Comparison of ENCODE assay signal across 1 cellular context in the genomic region with DNA sequence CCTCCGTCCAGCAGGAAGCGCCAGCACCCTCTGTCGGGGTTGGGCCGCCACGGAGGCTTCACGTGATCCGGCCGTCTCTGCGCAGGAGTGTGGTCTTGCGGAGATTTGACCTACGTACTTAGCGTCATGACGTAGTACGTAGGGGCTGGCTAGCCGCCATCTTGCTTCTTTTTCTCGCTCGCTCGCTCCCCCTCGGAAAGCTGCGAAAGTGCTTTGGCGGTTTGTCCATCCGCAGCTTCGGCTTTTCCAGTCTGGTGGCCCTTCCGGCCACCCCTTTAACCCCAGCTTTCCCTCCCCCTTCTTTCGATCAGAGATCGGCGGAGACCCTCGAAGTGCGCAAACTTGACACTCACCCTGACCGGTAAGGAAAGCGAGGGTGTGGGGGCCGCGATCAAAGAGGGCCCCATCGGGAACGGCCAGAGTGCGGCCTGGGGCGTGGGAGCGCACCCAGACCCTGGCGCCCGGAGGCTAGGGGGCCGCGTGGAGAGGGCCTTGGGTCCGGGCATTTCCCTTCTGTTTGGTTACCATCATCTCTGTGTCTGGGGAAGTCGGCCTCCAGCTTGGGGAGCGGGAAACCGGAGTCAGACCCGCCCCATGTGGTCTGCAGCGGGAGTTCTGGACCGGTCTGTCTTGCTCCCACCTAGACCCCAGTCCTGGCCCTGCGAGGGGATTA.
TF ChIP-seq lines count a peak whose summit lies in the region.

A gene (plus strand): TSS at position 156 of the 673 bp plus-strand sequence. CDS start 26,559 bp downstream, outside the sequence.

TF ChIP-seq in WTC11, 78 proteins besides CTCF, POLR2A, EP300 and RAD21 (continued from another document):
- TF ChIP-seq, protein P1, sequence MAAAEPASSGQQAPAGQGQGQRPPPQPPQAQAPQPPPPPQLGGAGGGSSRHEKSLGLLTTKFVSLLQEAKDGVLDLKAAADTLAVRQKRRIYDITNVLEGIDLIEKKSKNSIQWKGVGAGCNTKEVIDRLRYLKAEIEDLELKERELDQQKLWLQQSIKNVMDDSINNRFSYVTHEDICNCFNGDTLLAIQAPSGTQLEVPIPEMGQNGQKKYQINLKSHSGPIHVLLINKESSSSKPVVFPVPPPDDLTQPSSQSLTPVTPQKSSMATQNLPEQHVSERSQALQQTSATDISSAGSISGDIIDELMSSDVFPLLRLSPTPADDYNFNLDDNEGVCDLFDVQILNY (CRISPR knock-in tag; IDR thresholded peaks at IDR 0.05): peak; percentile 38; the same call in 1 of the 2 replicates
- TF ChIP-seq, protein P2, sequence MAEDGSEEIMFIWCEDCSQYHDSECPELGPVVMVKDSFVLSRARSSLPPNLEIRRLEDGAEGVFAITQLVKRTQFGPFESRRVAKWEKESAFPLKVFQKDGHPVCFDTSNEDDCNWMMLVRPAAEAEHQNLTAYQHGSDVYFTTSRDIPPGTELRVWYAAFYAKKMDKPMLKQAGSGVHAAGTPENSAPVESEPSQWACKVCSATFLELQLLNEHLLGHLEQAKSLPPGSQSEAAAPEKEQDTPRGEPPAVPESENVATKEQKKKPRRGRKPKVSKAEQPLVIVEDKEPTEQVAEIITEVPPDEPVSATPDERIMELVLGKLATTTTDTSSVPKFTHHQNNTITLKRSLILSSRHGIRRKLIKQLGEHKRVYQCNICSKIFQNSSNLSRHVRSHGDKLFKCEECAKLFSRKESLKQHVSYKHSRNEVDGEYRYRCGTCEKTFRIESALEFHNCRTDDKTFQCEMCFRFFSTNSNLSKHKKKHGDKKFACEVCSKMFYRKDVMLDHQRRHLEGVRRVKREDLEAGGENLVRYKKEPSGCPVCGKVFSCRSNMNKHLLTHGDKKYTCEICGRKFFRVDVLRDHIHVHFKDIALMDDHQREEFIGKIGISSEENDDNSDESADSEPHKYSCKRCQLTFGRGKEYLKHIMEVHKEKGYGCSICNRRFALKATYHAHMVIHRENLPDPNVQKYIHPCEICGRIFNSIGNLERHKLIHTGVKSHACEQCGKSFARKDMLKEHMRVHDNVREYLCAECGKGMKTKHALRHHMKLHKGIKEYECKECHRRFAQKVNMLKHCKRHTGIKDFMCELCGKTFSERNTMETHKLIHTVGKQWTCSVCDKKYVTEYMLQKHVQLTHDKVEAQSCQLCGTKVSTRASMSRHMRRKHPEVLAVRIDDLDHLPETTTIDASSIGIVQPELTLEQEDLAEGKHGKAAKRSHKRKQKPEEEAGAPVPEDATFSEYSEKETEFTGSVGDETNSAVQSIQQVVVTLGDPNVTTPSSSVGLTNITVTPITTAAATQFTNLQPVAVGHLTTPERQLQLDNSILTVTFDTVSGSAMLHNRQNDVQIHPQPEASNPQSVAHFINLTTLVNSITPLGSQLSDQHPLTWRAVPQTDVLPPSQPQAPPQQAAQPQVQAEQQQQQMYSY (CRISPR knock-in tag; IDR thresholded peaks at IDR 0.05): no peak
- peak; percentile 3; the same call in 1 of the 2 replicates for TF ChIP-seq ZNF121 (CRISPR knock-in tag; IDR thresholded peaks at IDR 0.05)
- TF ChIP-seq, protein P3, sequence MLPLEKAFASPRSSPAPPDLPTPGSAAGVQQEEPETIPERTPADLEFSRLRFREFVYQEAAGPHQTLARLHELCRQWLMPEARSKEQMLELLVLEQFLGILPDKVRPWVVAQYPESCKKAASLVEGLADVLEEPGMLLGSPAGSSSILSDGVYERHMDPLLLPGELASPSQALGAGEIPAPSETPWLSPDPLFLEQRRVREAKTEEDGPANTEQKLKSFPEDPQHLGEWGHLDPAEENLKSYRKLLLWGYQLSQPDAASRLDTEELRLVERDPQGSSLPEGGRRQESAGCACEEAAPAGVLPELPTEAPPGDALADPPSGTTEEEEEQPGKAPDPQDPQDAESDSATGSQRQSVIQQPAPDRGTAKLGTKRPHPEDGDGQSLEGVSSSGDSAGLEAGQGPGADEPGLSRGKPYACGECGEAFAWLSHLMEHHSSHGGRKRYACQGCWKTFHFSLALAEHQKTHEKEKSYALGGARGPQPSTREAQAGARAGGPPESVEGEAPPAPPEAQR (CRISPR knock-in tag; IDR thresholded peaks at IDR 0.05): no peak
- 0 out of 2 replicates have a peak, but pooled peaks have one; percentile 81 for TF ChIP-seq KAT7 (CRISPR knock-in tag; IDR thresholded peaks at IDR 0.05; ENCODE audit: borderline replicate concordance)
- TF ChIP-seq, protein P4, sequence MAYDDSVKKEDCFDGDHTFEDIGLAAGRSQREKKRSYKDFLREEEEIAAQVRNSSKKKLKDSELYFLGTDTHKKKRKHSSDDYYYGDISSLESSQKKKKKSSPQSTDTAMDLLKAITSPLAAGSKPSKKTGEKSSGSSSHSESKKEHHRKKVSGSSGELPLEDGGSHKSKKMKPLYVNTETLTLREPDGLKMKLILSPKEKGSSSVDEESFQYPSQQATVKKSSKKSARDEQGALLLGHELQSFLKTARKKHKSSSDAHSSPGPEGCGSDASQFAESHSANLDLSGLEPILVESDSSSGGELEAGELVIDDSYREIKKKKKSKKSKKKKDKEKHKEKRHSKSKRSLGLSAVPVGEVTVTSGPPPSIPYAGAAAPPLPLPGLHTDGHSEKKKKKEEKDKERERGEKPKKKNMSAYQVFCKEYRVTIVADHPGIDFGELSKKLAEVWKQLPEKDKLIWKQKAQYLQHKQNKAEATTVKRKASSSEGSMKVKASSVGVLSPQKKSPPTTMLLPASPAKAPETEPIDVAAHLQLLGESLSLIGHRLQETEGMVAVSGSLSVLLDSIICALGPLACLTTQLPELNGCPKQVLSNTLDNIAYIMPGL (CRISPR knock-in tag; IDR thresholded peaks at IDR 0.05): peak; percentile 76
- TF ChIP-seq GABPB1 (CRISPR knock-in tag; IDR thresholded peaks at IDR 0.05): peak; percentile 50; the same call in 1 of the 2 replicates
- TF ChIP-seq EMX1 (CRISPR knock-in tag; IDR thresholded peaks at IDR 0.05): 0 out of 2 replicates have a peak, but pooled peaks have one; percentile 13
- TF ChIP-seq ATF1 (CRISPR knock-in tag; IDR thresholded peaks at IDR 0.05): 0 out of 2 replicates have a peak, but pooled peaks have one; percentile 40
- peak; percentile 30 for TF ChIP-seq SMAD3 (CRISPR knock-in tag; IDR thresholded peaks at IDR 0.05; ENCODE audit: borderline replicate concordance)
- TF ChIP-seq, protein P5, sequence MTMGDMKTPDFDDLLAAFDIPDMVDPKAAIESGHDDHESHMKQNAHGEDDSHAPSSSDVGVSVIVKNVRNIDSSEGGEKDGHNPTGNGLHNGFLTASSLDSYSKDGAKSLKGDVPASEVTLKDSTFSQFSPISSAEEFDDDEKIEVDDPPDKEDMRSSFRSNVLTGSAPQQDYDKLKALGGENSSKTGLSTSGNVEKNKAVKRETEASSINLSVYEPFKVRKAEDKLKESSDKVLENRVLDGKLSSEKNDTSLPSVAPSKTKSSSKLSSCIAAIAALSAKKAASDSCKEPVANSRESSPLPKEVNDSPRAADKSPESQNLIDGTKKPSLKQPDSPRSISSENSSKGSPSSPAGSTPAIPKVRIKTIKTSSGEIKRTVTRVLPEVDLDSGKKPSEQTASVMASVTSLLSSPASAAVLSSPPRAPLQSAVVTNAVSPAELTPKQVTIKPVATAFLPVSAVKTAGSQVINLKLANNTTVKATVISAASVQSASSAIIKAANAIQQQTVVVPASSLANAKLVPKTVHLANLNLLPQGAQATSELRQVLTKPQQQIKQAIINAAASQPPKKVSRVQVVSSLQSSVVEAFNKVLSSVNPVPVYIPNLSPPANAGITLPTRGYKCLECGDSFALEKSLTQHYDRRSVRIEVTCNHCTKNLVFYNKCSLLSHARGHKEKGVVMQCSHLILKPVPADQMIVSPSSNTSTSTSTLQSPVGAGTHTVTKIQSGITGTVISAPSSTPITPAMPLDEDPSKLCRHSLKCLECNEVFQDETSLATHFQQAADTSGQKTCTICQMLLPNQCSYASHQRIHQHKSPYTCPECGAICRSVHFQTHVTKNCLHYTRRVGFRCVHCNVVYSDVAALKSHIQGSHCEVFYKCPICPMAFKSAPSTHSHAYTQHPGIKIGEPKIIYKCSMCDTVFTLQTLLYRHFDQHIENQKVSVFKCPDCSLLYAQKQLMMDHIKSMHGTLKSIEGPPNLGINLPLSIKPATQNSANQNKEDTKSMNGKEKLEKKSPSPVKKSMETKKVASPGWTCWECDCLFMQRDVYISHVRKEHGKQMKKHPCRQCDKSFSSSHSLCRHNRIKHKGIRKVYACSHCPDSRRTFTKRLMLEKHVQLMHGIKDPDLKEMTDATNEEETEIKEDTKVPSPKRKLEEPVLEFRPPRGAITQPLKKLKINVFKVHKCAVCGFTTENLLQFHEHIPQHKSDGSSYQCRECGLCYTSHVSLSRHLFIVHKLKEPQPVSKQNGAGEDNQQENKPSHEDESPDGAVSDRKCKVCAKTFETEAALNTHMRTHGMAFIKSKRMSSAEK (CRISPR knock-in tag; IDR thresholded peaks at IDR 0.05; ENCODE audit: borderline replicate concordance): no peak
- TF ChIP-seq, protein P6, sequence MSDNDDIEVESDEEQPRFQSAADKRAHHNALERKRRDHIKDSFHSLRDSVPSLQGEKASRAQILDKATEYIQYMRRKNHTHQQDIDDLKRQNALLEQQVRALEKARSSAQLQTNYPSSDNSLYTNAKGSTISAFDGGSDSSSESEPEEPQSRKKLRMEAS (CRISPR knock-in tag; IDR thresholded peaks at IDR 0.05): peak; percentile 78
- TF ChIP-seq NFATC4 (CRISPR knock-in tag; IDR thresholded peaks at IDR 0.05): no peak
- no peak for TF ChIP-seq NFYB (CRISPR knock-in tag; conservative IDR thresholded peaks at IDR 0.05; ENCODE audit: low read depth)
- TF ChIP-seq TEAD1 (CRISPR knock-in tag; IDR thresholded peaks at IDR 0.05): peak; percentile 35; the same call in 1 of the 2 replicates
- TF ChIP-seq RORB (CRISPR knock-in tag; IDR thresholded peaks at IDR 0.05): no peak
